ENCODE assay signal across 10 cellular contexts in the genomic region with DNA sequence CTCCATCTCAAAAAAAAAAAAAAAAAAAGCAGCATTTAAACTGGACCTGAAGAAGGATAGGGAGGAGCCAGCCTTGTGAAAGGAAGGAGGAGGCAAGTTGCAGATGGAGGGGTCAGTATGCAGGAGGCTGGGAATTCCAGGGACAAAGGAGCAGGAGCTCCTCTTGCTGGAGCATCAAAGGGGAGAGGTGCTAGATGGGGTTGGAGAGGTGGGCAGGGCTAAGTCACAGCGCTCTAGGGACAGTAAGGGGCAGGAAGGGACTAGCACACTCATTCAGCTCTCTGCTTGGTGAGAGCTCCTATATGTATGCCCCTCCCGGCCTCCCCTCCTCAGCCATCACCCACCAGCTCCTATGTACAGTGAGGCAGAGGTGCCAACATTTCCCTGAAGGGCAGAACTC. TPM values are rescaled to one million over a fixed set of nuclear protein-coding genes. Genes with fewer than 3 reads are reported as not detected.
DNase-seq lines count a peak whose midpoint lies in the region; ATAC-seq, FAIRE-seq and TF ChIP-seq lines count a peak whose summit lies in the region.
"Had no signal": no experiment of that assay in that cellular context is flagged by ENCODE, and none has a peak within 500 bp of the region (broad histone marks: within the 10 kb centered on the region; RNA-seq: fewer than 3 reads in every experiment).

No MANE protein-coding gene starts in this region.

- H3K36me3 Mint-ChIP-seq in CD8-positive, alpha-beta memory T cell, result peaks cover 0 to 39% (median 6%) of the 10 kb centered on the region in 3 donors
- peaks cover 12% of the 10 kb centered on the region for H3K36me3 Mint-ChIP-seq in HFFc6 (ENCODE audit: low read depth)
- no peaks in the 10 kb centered on the region for H3K36me3 Mint-ChIP-seq in natural killer cell treated with Interleukin-12 subunit alpha and Interleukin-12 subunit beta and Interleukin-15 and Interleukin-18, amount 100 ng/mL, for 72 hours

- no peak overlapping the region for H3K4me3 ChIP-seq in CD8-positive, alpha-beta memory T cell (ENCODE audit: low read length)
- H3K4me3 ChIP-seq in breast epithelium (no peak overlapping the region), kidney (ENCODE audit: low read length in 2 of 2) (no peak overlapping the region)

- H3K9me3 ChIP-seq in CD8-positive, alpha-beta memory T cell (ENCODE audit: low read length), result no peaks in the 10 kb centered on the region
- H3K9me3 ChIP-seq in breast epithelium (no peaks in the 10 kb centered on the region), kidney (ENCODE audit: control insufficient read depth in 1 of 2, low read length in 2 of 2) (no peaks in the 10 kb centered on the region)

- peaks cover 0 to 1% of the 10 kb centered on the region in 2 donors for H3K27me3 Mint-ChIP-seq in CD8-positive, alpha-beta memory T cell
- peaks cover 7% of the 10 kb centered on the region for H3K27me3 Mint-ChIP-seq in HFFc6 (ENCODE audit: insufficient read depth)
- no peaks in the 10 kb centered on the region for H3K27me3 Mint-ChIP-seq in natural killer cell treated with Interleukin-12 subunit alpha and Interleukin-12 subunit beta and Interleukin-15 and Interleukin-18, amount 100 ng/mL, for 72 hours

- ATAC-seq in natural killer cell treated with Interleukin-12 subunit alpha and Interleukin-12 subunit beta and Interleukin-15 and Interleukin-18, amount 100 ng/mL, for 72 hours, result no peak
- ATAC-seq in GM19351 (IDR thresholded peaks at IDR 0.05; ENCODE audit: unreplicated experiment), result no peak
- no peak for ATAC-seq in HG02885 (IDR thresholded peaks at IDR 0.05; ENCODE audit: poor library complexity, unreplicated experiment)

- H3K36me3 ChIP-seq in CD8-positive, alpha-beta memory T cell (ENCODE audit: insufficient read depth, low read length), result peaks cover 18% of the 10 kb centered on the region
- peaks cover 9% of the 10 kb centered on the region for H3K36me3 ChIP-seq in breast epithelium
- H3K36me3 ChIP-seq in kidney (ENCODE audit: control insufficient read depth in 1 of 2, insufficient read depth in 2 of 2, low read length in 2 of 2), result peaks cover 9 to 17% of the 10 kb centered on the region in 2 donors

- H3K27ac Mint-ChIP-seq in CD8-positive, alpha-beta memory T cell, result peak overlapping the region in 5 of 8 donors; percentile 37 to 93 (median 46)
- H3K27ac Mint-ChIP-seq in HFFc6, result peak overlapping the region; percentile 45
- H3K27ac Mint-ChIP-seq in natural killer cell treated with Interleukin-12 subunit alpha and Interleukin-12 subunit beta and Interleukin-15 and Interleukin-18, amount 100 ng/mL, for 72 hours, result peak overlapping the region; percentile 0 to 3

- no peaks in the 10 kb centered on the region for H3K27me3 ChIP-seq in CD8-positive, alpha-beta memory T cell (ENCODE audit: insufficient read depth, low read length, poor library complexity, severe bottlenecking)
- H3K27me3 ChIP-seq in breast epithelium, result no peaks in the 10 kb centered on the region

- no peak for FAIRE-seq in kidney (lab: Jason Lieb, UNC)
- FAIRE-seq: urothelium cell line had no signal

- no peak for TF ChIP-seq POLR2A in breast epithelium (IDR thresholded peaks at IDR 0.05)

- H3K27ac ChIP-seq in CD8-positive, alpha-beta memory T cell (ENCODE audit: low read depth, low read length), result no peak overlapping the region
- H3K27ac ChIP-seq in breast epithelium (peak overlapping the region; percentile 48 to 57), kidney (ENCODE audit: low read depth in 2 of 2, low read length in 2 of 2) (no peak overlapping the region)

- H3K4me1 Mint-ChIP-seq in CD8-positive, alpha-beta memory T cell, result peaks cover 5 to 12% (median 9%) of the 10 kb centered on the region in 3 donors
- peaks cover 10% of the 10 kb centered on the region for H3K4me1 Mint-ChIP-seq in HFFc6 (ENCODE audit: low read depth)
- no peaks in the 10 kb centered on the region for H3K4me1 Mint-ChIP-seq in natural killer cell treated with Interleukin-12 subunit alpha and Interleukin-12 subunit beta and Interleukin-15 and Interleukin-18, amount 100 ng/mL, for 72 hours (ENCODE audit: low read depth in 2 of 2)

- H3K9ac ChIP-seq in kidney (ENCODE audit: low read length in 2 of 2), result no peak overlapping the region

- CTCF ChIA-PET in CD8-positive, alpha-beta memory T cell (lab: Charles Lee), result interaction anchor here (0.7 to 2.8 kb wide), 11 partner anchors 11 to 103 kb away, joined by 3 to 31 read pairs (median 4); partner anchors contain the start of gene TRAPPC3

- POLR2A ChIA-PET in CD8-positive, alpha-beta memory T cell (lab: Charles Lee), result interaction anchor here (0.6 to 1.6 kb wide), 5 partner anchors 21 to 36 kb away, joined by 3 to 11 read pairs (median 5); partner anchors contain the start of gene MAP7D1

- peaks cover 2% of the 10 kb centered on the region for H3K4me1 ChIP-seq in CD8-positive, alpha-beta memory T cell (ENCODE audit: insufficient read depth, low read length)
- H3K4me1 ChIP-seq in breast epithelium (peaks cover 0 to 2% of the 10 kb centered on the region in 2 donors), kidney (ENCODE audit: control insufficient read depth in 1 of 2, insufficient read depth in 1 of 2, low read depth in 1 of 2, low read length in 2 of 2) (peaks cover 1 to 3% of the 10 kb centered on the region in 2 donors)

- no peaks in the 10 kb centered on the region for H3K9me3 Mint-ChIP-seq in CD8-positive, alpha-beta memory T cell
- H3K9me3 Mint-ChIP-seq in HFFc6, result no peaks in the 10 kb centered on the region
- no peaks in the 10 kb centered on the region for H3K9me3 Mint-ChIP-seq in natural killer cell treated with Interleukin-12 subunit alpha and Interleukin-12 subunit beta and Interleukin-15 and Interleukin-18, amount 100 ng/mL, for 72 hours

- no peak overlapping the region for H3K4me3 Mint-ChIP-seq in CD8-positive, alpha-beta memory T cell
- no peak overlapping the region for H3K4me3 Mint-ChIP-seq in HFFc6
- H3K4me3 Mint-ChIP-seq in natural killer cell treated with Interleukin-12 subunit alpha and Interleukin-12 subunit beta and Interleukin-15 and Interleukin-18, amount 100 ng/mL, for 72 hours, result no peak overlapping the region

- TF ChIP-seq CTCF in HFFc6 (IDR thresholded peaks at IDR 0.05) (no peak), breast epithelium (IDR thresholded peaks at IDR 0.05) (no peak), kidney (IDR thresholded peaks at IDR 0.05; ENCODE audit: borderline replicate concordance, extremely low read depth, insufficient read depth) (no peak)

- intact Hi-C loops in breast epithelium (cut with DNase I; ENCODE audit: low total_unique reads), result no loop called here
- intact Hi-C loops in kidney (cut with DNase I), result no loop called here

- DNase-seq in CD8-positive, alpha-beta memory T cell, result no peak
- DNase-seq in HFFc6 (no peak), breast epithelium (ENCODE audit: low spot score in 2 of 2) (no peak), kidney (no peak)
- DNase-seq in natural killer cell treated with Interleukin-12 subunit alpha and Interleukin-12 subunit beta and Interleukin-15 and Interleukin-18, amount 100 ng/mL, for 72 hours (ENCODE audit: low spot score), result no peak
- DNase-seq: activated effector memory CD4-positive, alpha-beta T cell treated with Interleukin-2 at 50 U/mL for 16 hours; occipital lobe had no signal

RNA-seq across cellular contexts. Expression of gene MAP7D1, which starts 26.8 kb away (rescaled TPM):
- 100 to 1,000 TPM; 183 to 185 TPM for total RNA-seq in CD8-positive, alpha-beta memory T cell
- polyA plus RNA-seq in CD8-positive, alpha-beta memory T cell, result 55.4 TPM
- total RNA-seq in HFFc6 (2021; fragmentation: NEBNext Ultra II Directional; extraction: Animal tissue kit (Norgen Biotek cat#: 25700)), result 100 to 1,000 TPM; 202 to 234 (median 210) TPM
- total RNA-seq in breast epithelium (10 to 100 TPM; 67.4 to 78.0 (median 68.6) TPM), kidney (78.7 TPM)
- 100 to 1,000 TPM; 153 to 196 TPM for total RNA-seq in natural killer cell treated with Interleukin-12 subunit alpha and Interleukin-12 subunit beta and Interleukin-15 and Interleukin-18, amount 100 ng/mL, for 72 hours
- 47.5 TPM for polyA plus RNA-seq in kidney (ENCODE audit: insufficient read depth, low read depth, low replicate concordance)

RNA-seq across cellular contexts. Expression of gene TRAPPC3, which starts 33.4 kb away (rescaled TPM):
- 10 to 100 TPM; 61.7 to 63.1 TPM for total RNA-seq in CD8-positive, alpha-beta memory T cell
- polyA plus RNA-seq in CD8-positive, alpha-beta memory T cell, result 117 TPM
- total RNA-seq in HFFc6 (2021; fragmentation: NEBNext Ultra II Directional; extraction: Animal tissue kit (Norgen Biotek cat#: 25700)), result 10 to 100 TPM; 76.6 to 93.4 (median 78.6) TPM
- total RNA-seq in breast epithelium (100 to 1,000 TPM; 107 to 118 (median 116) TPM), kidney (58.4 TPM)
- 10 to 100 TPM; 58.4 to 69.2 TPM for total RNA-seq in natural killer cell treated with Interleukin-12 subunit alpha and Interleukin-12 subunit beta and Interleukin-15 and Interleukin-18, amount 100 ng/mL, for 72 hours
- polyA plus RNA-seq in kidney (ENCODE audit: insufficient read depth, low read depth, low replicate concordance), result 102 TPM

RNA-seq across cellular contexts. Expression of gene THRAP3, which starts 41.5 kb away (rescaled TPM):
- total RNA-seq in CD8-positive, alpha-beta memory T cell, result 100 to 1,000 TPM; 167 to 168 TPM
- polyA plus RNA-seq in CD8-positive, alpha-beta memory T cell, result 100 TPM
- total RNA-seq in HFFc6 (2021; fragmentation: NEBNext Ultra II Directional; extraction: Animal tissue kit (Norgen Biotek cat#: 25700)), result 100 to 1,000 TPM; 116 to 126 (median 121) TPM
- 100 to 1,000 TPM in 2 of 3 donors, 10 to 100 TPM in 1; 81.6 to 128 (median 122) TPM for total RNA-seq in breast epithelium
- total RNA-seq in natural killer cell treated with Interleukin-12 subunit alpha and Interleukin-12 subunit beta and Interleukin-15 and Interleukin-18, amount 100 ng/mL, for 72 hours, result 100 to 1,000 TPM; 118 to 131 TPM
- total RNA-seq in kidney, result 102 TPM
- polyA plus RNA-seq in kidney (ENCODE audit: insufficient read depth, low read depth, low replicate concordance), result 28.0 TPM

RNA-seq across cellular contexts. Expression of gene COL8A2, which starts 57.7 kb away (rescaled TPM):
- total RNA-seq in CD8-positive, alpha-beta memory T cell, result under 1 TPM; 0.07 to 0.18 TPM
- not detected for polyA plus RNA-seq in CD8-positive, alpha-beta memory T cell
- total RNA-seq in HFFc6 (2021; fragmentation: NEBNext Ultra II Directional; extraction: Animal tissue kit (Norgen Biotek cat#: 25700)), result 1 to 10 TPM; 1.9 to 6.4 (median 2.4) TPM
- total RNA-seq in breast epithelium (10 to 100 TPM in 2 of 3 donors, 1 to 10 TPM in 1; 3.4 to 20.6 (median 11.1) TPM), kidney (6.4 TPM)
- total RNA-seq in natural killer cell treated with Interleukin-12 subunit alpha and Interleukin-12 subunit beta and Interleukin-15 and Interleukin-18, amount 100 ng/mL, for 72 hours, result under 1 TPM in 1 of 2 donors, not detected in 1; 0.08 TPM
- polyA plus RNA-seq in kidney (ENCODE audit: insufficient read depth, low read depth, low replicate concordance), result 0.90 TPM

Comparison
In these comparisons a context has a peak if more than half of its experiments do, and no peak if none do; other contexts are left out.
1. H3K27ac ChIP-seq: peak in breast epithelium (2 of 2); none in CD8-positive, alpha-beta memory T cell (single experiment) and kidney (0 of 2).
2. Peak in every context shown above with its lines, with median percentiles within 50 percentile points of each other: H3K27ac Mint-ChIP-seq.